ENCODE assay signal across 8 cellular contexts in the genomic region with DNA sequence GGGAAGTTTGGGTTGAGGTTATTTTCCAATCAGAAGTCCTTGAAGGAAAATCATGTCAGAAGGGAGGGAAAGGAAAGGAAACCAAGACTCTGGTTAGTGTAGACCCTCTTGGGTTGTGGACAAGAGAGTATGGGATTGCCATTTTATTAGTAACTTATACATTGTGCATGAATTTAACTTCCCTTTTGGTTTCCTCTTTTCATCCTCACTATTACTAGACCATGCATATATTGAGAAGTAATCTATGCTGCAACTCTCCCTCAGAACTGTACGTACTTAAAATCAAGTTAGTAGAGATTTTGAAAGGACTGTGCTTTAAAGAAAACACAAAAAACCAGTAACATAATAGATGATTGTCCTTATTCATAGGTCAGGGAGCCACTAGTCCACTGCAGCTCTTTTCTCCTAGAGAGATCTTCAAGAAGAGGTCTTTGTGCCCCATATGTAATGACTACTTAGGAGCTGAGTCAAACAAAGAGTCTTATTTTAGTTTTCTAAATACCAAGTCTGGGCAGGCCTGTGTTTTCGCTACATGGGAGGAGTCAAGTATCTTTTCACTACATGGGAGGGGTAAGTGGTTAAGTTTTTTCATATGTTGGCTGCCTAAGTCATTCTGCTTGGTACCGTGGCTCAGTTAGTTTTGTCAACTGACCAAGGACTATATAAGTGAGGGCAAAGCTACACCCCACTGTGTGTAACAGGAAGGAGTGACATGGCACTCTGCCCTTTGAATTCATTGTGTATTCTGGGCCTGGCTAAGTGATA. TPM values are rescaled to one million over a fixed set of nuclear protein-coding genes. Genes with fewer than 3 reads are reported as not detected.
DNase-seq lines count a peak whose midpoint lies in the region; ATAC-seq, FAIRE-seq and TF ChIP-seq lines count a peak whose summit lies in the region.

No MANE protein-coding gene starts in this region.

- peak overlapping the region; percentile 52 for H3K9ac ChIP-seq in neural cell (ENCODE audit: low read length)

- H3K9me3 ChIP-seq in neural cell (ENCODE audit: low read length), result no peaks in the 10 kb centered on the region

- no peaks in the 10 kb centered on the region for H3K27me3 ChIP-seq in neural cell (ENCODE audit: insufficient read depth, low read depth, low read length)

- no peak for FAIRE-seq in urothelium cell line (lab: Jason Lieb, UNC)

- no peaks in the 10 kb centered on the region for H3K36me3 ChIP-seq in neural cell (ENCODE audit: insufficient read depth, low read length)

- H3K79me2 ChIP-seq in neural cell (replicated peaks; ENCODE audit: insufficient read depth, low read length), result no peaks in the 10 kb centered on the region

- H3K4me2 ChIP-seq in neural cell (ENCODE audit: low read length), result peak overlapping the region; percentile 47

- H3K4me3 ChIP-seq in neural cell (ENCODE audit: low read length), result peak overlapping the region; percentile 48

- TF ChIP-seq RAD21 in neural cell (conservative IDR thresholded peaks at IDR 0.05), result no peak

- H3K9me2 ChIP-seq in neural cell (ENCODE audit: insufficient read depth, low read length), result no peaks in the 10 kb centered on the region

- H2AFZ ChIP-seq in neural cell (ENCODE audit: low read depth, low read length), result no peak overlapping the region

- no peak for TF ChIP-seq EP300 in neural cell (conservative IDR thresholded peaks at IDR 0.05; ENCODE audit: poor library complexity, severe bottlenecking)

- no peaks in the 10 kb centered on the region for H4K20me1 ChIP-seq in neural cell (ENCODE audit: insufficient read depth)

- ATAC-seq in GM18909 (IDR thresholded peaks at IDR 0.05; ENCODE audit: poor library complexity, unreplicated experiment), result peak; percentile 90
- ATAC-seq in HG02642 (IDR thresholded peaks at IDR 0.05; ENCODE audit: poor library complexity, unreplicated experiment), result peak; percentile 96

- DNase-seq in NOMO-1 treated with DMSO at 0.1 percent for 48 hours (lab: John Stamatoyannopoulos, UW; ENCODE audit: unreplicated experiment) (peak; percentile 88), amniotic stem cell (lab: John Stamatoyannopoulos, UW) (no peak), urothelium cell line (ENCODE audit: low spot score) (no peak), germinal center (ENCODE audit: low spot score) (no peak), dermis blood vessel endothelial cell (no peak)

- no peak for TF ChIP-seq CTCF in neural cell (IDR thresholded peaks at IDR 0.05; ENCODE audit: poor library complexity, severe bottlenecking)

- H3K27ac ChIP-seq in neural cell (ENCODE audit: low read length), result peak overlapping the region; percentile 89

- H3F3A ChIP-seq in neural cell (ENCODE audit: insufficient read depth, low read length, poor library complexity, severe bottlenecking), result peaks cover 9% of the 10 kb centered on the region

TF ChIP-seq in neural cell, 6 proteins besides CTCF, POLR2A, EP300 and RAD21:
- TF ChIP-seq EZH2 (IDR thresholded peaks at IDR 0.05; ENCODE audit: borderline replicate concordance, insufficient read depth, low read length, poor library complexity, severe bottlenecking), result no peak
- no peak for TF ChIP-seq POLR2AphosphoS5 (IDR thresholded peaks at IDR 0.05)
- no peak for TF ChIP-seq SMC3 (conservative IDR thresholded peaks at IDR 0.05; ENCODE audit: poor library complexity)
- TF ChIP-seq MXI1 (conservative IDR thresholded peaks at IDR 0.05; ENCODE audit: poor library complexity, severe bottlenecking), result no peak
- no peak for TF ChIP-seq TAF1 (IDR thresholded peaks at IDR 0.05; ENCODE audit: low read depth)
- no peak for TF ChIP-seq REST (IDR thresholded peaks at IDR 0.05; ENCODE audit: borderline replicate concordance)

RNA-seq across cellular contexts. Expression of gene FAM117B, which starts 25.2 kb away (rescaled TPM):
- polyA plus RNA-seq in neural cell, result 29.4 and 32.9 TPM in 2 replicates
- polyA minus RNA-seq in neural cell, result 51.6 and 69.9 TPM in 2 replicates
- total RNA-seq in dermis blood vessel endothelial cell, result 2.7 and 3.9 TPM in 2 replicates
